ENCODE assay signal across 8 cellular contexts in genomic region chr10:114822771-114823463, GRCh38. TPM values are rescaled to one million over a fixed set of nuclear protein-coding genes. Genes with fewer than 3 reads are reported as not detected.
DNase-seq lines count a peak whose midpoint lies in the region; ATAC-seq and FAIRE-seq lines count a peak whose summit lies in the region.

No MANE protein-coding gene starts in this region.

- no peak for ATAC-seq in effector memory CD8-positive, alpha-beta T cell (replicated peaks)
- ATAC-seq in aorta (ENCODE audit: low FRiP score): peak; percentile 33

- H3K4me3 ChIP-seq in mesodermal cell (ENCODE audit: extremely low read depth, insufficient read depth, low read length, poor library complexity, severe bottlenecking) (peak overlapping the region; percentile 77), aorta (ENCODE audit: low read length in 2 of 2) (peak overlapping the region; percentile 55 to 86)

- H3K4me1 ChIP-seq in mesodermal cell (ENCODE audit: control insufficient read depth, insufficient read depth, low read length, poor library complexity, severe bottlenecking) (peaks cover 8% of the 10 kb centered on the region), aorta (ENCODE audit: control insufficient read depth in 1 of 2, insufficient read depth in 2 of 2, low read length in 2 of 2) (no peaks in the 10 kb centered on the region)

- peak; percentile 78 for FAIRE-seq in GM18507 (lab: Jason Lieb, UNC)

- H3K36me3 ChIP-seq in mesodermal cell (ENCODE audit: control insufficient read depth, insufficient read depth, low read length) (peaks cover 9% of the 10 kb centered on the region), aorta (ENCODE audit: control insufficient read depth in 1 of 2, insufficient read depth in 2 of 2, low read length in 1 of 2) (no peaks in the 10 kb centered on the region)

- no peaks in the 10 kb centered on the region for H3K9me3 Mint-ChIP-seq in effector memory CD8-positive, alpha-beta T cell

- H3K4me1 Mint-ChIP-seq in effector memory CD8-positive, alpha-beta T cell (ENCODE audit: low read depth in 2 of 2): peaks cover 28 to 53% of the 10 kb centered on the region in 2 donors

- peak overlapping the region; percentile 95 to 98 for H3K4me3 Mint-ChIP-seq in effector memory CD8-positive, alpha-beta T cell

- no peaks in the 10 kb centered on the region for H3K27me3 Mint-ChIP-seq in effector memory CD8-positive, alpha-beta T cell

- 34% methylated on average over 3 of the region's 5 CpGs; no CpG with 5 or more reads in 1 of the 2 experiments for WGBS in mesodermal cell (ENCODE audit: insufficient coverage in 2 of 2), 2 experiments
- WGBS in aorta, 2 donors: 0 to 1% methylated on average over 5 of the region's 5 CpGs

- intact Hi-C loops in aorta (cut with DNase I): loop anchor here in 1 of 2 donors (5.0 kb wide), 1 partner anchor 114 kb away; the partner anchor contains the start of gene TRUB1

- no peaks in the 10 kb centered on the region for H3K27me3 ChIP-seq in aorta (ENCODE audit: control insufficient read depth in 1 of 2, insufficient read depth in 2 of 2, low read length in 1 of 2)

- DNase-seq in AG08395 (ENCODE audit: low spot score) (peak; percentile 27), GM18507 (ENCODE audit: extremely low spot score, insufficient read length, low read depth) (no peak), OCI-M1 (lab: John Stamatoyannopoulos, UW) (peak; percentile 66), aorta (no peak), NCI-H1694 (lab: John Stamatoyannopoulos, UW) (no peak), GM19240 (ENCODE audit: insufficient read length, low spot score) (no peak)
- DNase-seq in effector memory CD8-positive, alpha-beta T cell: no peak

- no peaks in the 10 kb centered on the region for H3K9me3 ChIP-seq in mesodermal cell (ENCODE audit: control insufficient read depth, low read length)
- no peaks in the 10 kb centered on the region for H3K9me3 ChIP-seq in aorta (ENCODE audit: control insufficient read depth, low read length)

- peaks cover 18% of the 10 kb centered on the region for H3K36me3 Mint-ChIP-seq in effector memory CD8-positive, alpha-beta T cell (ENCODE audit: insufficient read depth)

- H3K27ac ChIP-seq in mesodermal cell (ENCODE audit: low read depth, low read length, severe bottlenecking): peak overlapping the region; percentile 88
- H3K27ac ChIP-seq in aorta (ENCODE audit: low read depth in 1 of 2, low read length in 2 of 2): peak overlapping the region; percentile 70 to 90

- peak overlapping the region; percentile 96 to 99 for H3K27ac Mint-ChIP-seq in effector memory CD8-positive, alpha-beta T cell

RNA-seq across cellular contexts. Expression of gene FHIP2A, which starts 1.3 kb away (rescaled TPM):
- polyA plus RNA-seq in mesodermal cell (2013, experiment 1 of 2): 16.3 TPM
- 15.6 TPM for polyA plus RNA-seq in mesodermal cell (2013, experiment 2 of 2)
- 10 to 100 TPM; 33.1 to 48.4 TPM for total RNA-seq in aorta
- polyA plus RNA-seq in aorta: 10 to 100 TPM in 1 of 2 donors, 1 to 10 TPM in 1; 4.8 to 15.2 TPM

Comparison
In these comparisons a context has a peak if more than half of its experiments do, and no peak if none do; other contexts are left out.
1. DNase-seq: peak in AG08395 (single experiment) and OCI-M1 (single experiment); none in GM18507 (single experiment), effector memory CD8-positive, alpha-beta T cell (0 of 3), aorta (0 of 2), NCI-H1694 (single experiment) and GM19240 (single experiment).